26 cellular contexts compared by ENCODE assay signal in the genomic region with DNA sequence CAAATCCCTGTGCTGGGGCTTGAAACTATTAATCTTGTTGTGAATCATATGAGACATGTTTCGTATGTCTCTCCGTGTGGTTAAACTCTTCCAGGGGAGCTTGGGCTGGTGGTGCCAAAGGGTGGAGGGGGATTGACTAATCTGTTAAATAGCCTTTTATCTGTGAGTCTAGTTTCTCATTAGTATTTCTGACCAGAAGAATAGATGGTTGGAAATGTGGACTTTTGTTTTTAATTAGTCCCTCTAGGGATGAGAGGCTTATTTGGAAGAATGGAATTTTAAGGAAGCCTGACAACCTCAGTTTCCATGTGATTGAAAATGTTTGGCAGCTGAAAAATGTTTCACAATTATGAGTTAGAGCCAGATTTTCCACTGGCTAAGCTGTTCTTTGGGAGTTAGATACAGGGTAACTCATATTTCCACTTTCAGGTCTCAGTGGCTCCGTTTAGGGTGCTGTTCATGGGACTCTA.
DNase-seq lines count a peak whose midpoint lies in the region; ATAC-seq and TF ChIP-seq lines count a peak whose summit lies in the region.
"Had no signal": no experiment of that assay in that cellular context is flagged by ENCODE, and none has a peak within 500 bp of the region (broad histone marks: within the 10 kb centered on the region; RNA-seq: fewer than 3 reads in every experiment).

No MANE protein-coding gene starts in this region.

- ATAC-seq in Right ventricle myocardium inferior (peak; percentile 76), HG02678 (IDR thresholded peaks at IDR 0.05; ENCODE audit: unreplicated experiment) (no peak), HG02840 (IDR thresholded peaks at IDR 0.05; ENCODE audit: low FRiP score, unreplicated experiment) (no peak), HG03159 (IDR thresholded peaks at IDR 0.05; ENCODE audit: unreplicated experiment) (no peak)
- ATAC-seq: activated CD4-positive, alpha-beta T cell treated with anti-CD3 and anti-CD28 coated beads for 36 hours; activated naive CD8-positive, alpha-beta T cell treated with anti-CD3 and anti-CD28 coated beads, Interleukin-2, amount 50 U/mL, for 24 hours; activated T-helper 17 cell treated with anti-CD3 and anti-CD28 coated beads, Interleukin-2, amount 50 U/mL, for 72 hours; GM12878; pancreas had no signal

- DNase-seq in Right ventricle myocardium inferior (ENCODE audit: missing footprints) (no peak), cardiac septum (ENCODE audit: low spot score) (no peak), astrocyte of the spinal cord (ENCODE audit: low read depth, low spot score) (peak; percentile 43), left ventricle myocardium inferior (no peak), testis (no peak)
- DNase-seq: 8988T; activated CD4-positive, alpha-beta T cell treated with anti-CD3 and anti-CD28 coated beads for 36 hours; activated naive CD8-positive, alpha-beta T cell treated with anti-CD3 and anti-CD28 coated beads, Interleukin-2, amount 50 U/mL, for 24 hours; effector CD8-positive, alpha-beta T cell; islet precursor cell; mammary epithelial cell; NCI-H1694; NCI-H226; NK-92 treated with Interleukin-12 subunit alpha and Interleukin-12 subunit beta, amount 100 ng/mL, for 24 hours; pancreas; stimulated activated CD4-positive, alpha-beta T cell treated with anti-CD3 and anti-CD28 coated beads, Interleukin-1b, Interleukin-23, amount 100 ng/mL, for 48 hours; SW 1271; upper lobe of left lung had no signal

- WGBS in testis, 2 donors = 76 to 84% methylated on average over 3 of the region's 3 CpGs

- intact Hi-C loops in Right ventricle myocardium inferior (cut with DNase I) = no loop called here
- intact Hi-C loops in cardiac septum (cut with DNase I) = no loop called here
- intact Hi-C loops in left ventricle myocardium inferior (cut with micrococcal nuclease) = no loop called here
- intact Hi-C loops in testis (cut with DNase I; ENCODE audit: low total_unique reads) = no loop called here

- H3K36me3 ChIP-seq in left ventricle myocardium inferior (no peaks in the 10 kb centered on the region), testis (ENCODE audit: low read depth, missing control alignments) (no peaks in the 10 kb centered on the region)
- H3K36me3 ChIP-seq: esophagus muscularis mucosa, pancreas, upper lobe of left lung had no signal

- H3K9me3 ChIP-seq in left ventricle myocardium inferior (replicated peaks) (peaks cover 6% of the 10 kb centered on the region), testis (no peaks in the 10 kb centered on the region)
- H3K9me3 ChIP-seq: esophagus muscularis mucosa, pancreas, upper lobe of left lung had no signal

- TF ChIP-seq CTCF in astrocyte of the spinal cord (IDR thresholded peaks at IDR 0.05; ENCODE audit: low read depth, low read length) = no peak
- TF ChIP-seq CTCF in left ventricle myocardium inferior (IDR thresholded peaks at IDR 0.05; ENCODE audit: borderline replicate concordance) = no peak
- no peak for TF ChIP-seq CTCF in testis (IDR thresholded peaks at IDR 0.05)

- no peak overlapping the region for H3K4me3 ChIP-seq in astrocyte of the spinal cord (ENCODE audit: low read depth, low read length)
- H3K4me3 ChIP-seq in left ventricle myocardium inferior = no peak overlapping the region
- H3K4me3 ChIP-seq in testis = no peak overlapping the region
- H3K4me3 ChIP-seq: esophagus muscularis mucosa, GM12878, hepatocyte, pancreas, upper lobe of left lung had no signal

- in situ Hi-C loops in astrocyte of the spinal cord (cut with HindIII; ENCODE audit: low sequenced_read_pairs) = no loop called here

- H3K27me3 ChIP-seq in left ventricle myocardium inferior (ENCODE audit: low read depth) = no peaks in the 10 kb centered on the region
- no peaks in the 10 kb centered on the region for H3K27me3 ChIP-seq in testis
- H3K27me3 ChIP-seq: esophagus muscularis mucosa, hepatocyte, pancreas, upper lobe of left lung had no signal

- TF ChIP-seq POLR2A in testis (IDR thresholded peaks at IDR 0.05) = no peak

- H3K4me1 ChIP-seq in left ventricle myocardium inferior (peaks cover 9% of the 10 kb centered on the region), testis (no peaks in the 10 kb centered on the region)
- H3K4me1 ChIP-seq: esophagus muscularis mucosa, pancreas, upper lobe of left lung had no signal

- H3K27ac ChIP-seq in left ventricle myocardium inferior (replicated peaks) (peak overlapping the region; percentile 10), testis (no peak overlapping the region)
- H3K27ac ChIP-seq: C4-2B, esophagus muscularis mucosa, hepatocyte, pancreas, upper lobe of left lung had no signal
